In the genomic region with DNA sequence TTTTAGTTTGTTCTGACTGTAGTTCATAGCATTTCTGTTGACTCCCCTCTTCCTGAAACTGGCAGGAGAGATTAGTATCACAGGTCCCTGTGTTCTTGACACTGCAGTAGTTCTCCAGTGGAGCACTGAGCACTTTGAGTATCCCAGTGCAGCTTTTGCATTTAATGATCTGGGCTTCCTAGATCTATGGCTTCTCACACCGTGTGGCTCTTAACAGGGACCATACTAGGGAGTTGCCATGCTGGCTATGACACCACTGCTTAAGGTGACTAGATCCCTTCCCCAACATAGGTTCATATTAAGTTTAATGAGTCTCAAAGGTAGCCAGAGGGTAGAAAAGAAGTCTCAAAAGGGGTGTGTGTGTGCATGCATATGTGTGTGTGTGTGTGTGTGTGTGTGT, we compare ENCODE assay signal across 24 cellular contexts. TPM values are rescaled to one million over a fixed set of nuclear protein-coding genes. Genes with fewer than 3 reads are reported as not detected.
"Had no signal": no experiment of that assay in that cellular context is flagged by ENCODE, and none has a peak within 500 bp of the region (broad histone marks: within the 10 kb centered on the region; RNA-seq: fewer than 3 reads in every experiment).

No MANE protein-coding gene starts in this region.

- DNase-seq: activated CD4-positive, alpha-beta T cell treated with anti-CD3 and anti-CD28 coated beads, Interleukin-2, amount 10 ng/mL, durations not matched to agents 7 days and 5 days; activated CD4-positive, CD25-positive, alpha-beta regulatory T cell treated with anti-CD3 and anti-CD28 coated beads, Interleukin-2, amount 50 U/mL, for 72 hours; activated CD8-positive, alpha-beta memory T cell treated with anti-CD3 and anti-CD28 coated beads, Interleukin-2, amount 10 ng/mL, durations not matched to agents 7 days and 5 days; activated CD8-positive, alpha-beta T cell treated with anti-CD3 and anti-CD28 coated beads for 36 hours; activated gamma-delta T cell; activated naive CD4-positive, alpha-beta T cell treated with anti-CD3 and anti-CD28 coated beads, Interleukin-2, amount 50 U/mL, for 16 hours; activated naive CD8-positive, alpha-beta T cell treated with anti-CD3 and anti-CD28 coated beads, Interleukin-2, amount 50 U/mL, for 24 hours; activated T-cell treated with anti-CD3 and anti-CD28 coated beads for 4 hours; aorta; caudate nucleus; effector CD4-positive, alpha-beta T cell; foreskin fibroblast; heart right ventricle; lower lobe of right lung; naive thymus-derived CD4-positive, alpha-beta T cell; stimulated activated CD4-positive, alpha-beta T cell treated with anti-CD3 and anti-CD28 coated beads, Interleukin-4, amount 100 ng/mL, for 4 hours; transverse colon; uterus had no signal

- H3K4me3 ChIP-seq: heart right ventricle, lower lobe of right lung, prostate gland, transverse colon, uterus had no signal

- H3K4me1 Mint-ChIP-seq: activated CD4-positive, alpha-beta T cell treated with anti-CD3 and anti-CD28 coated beads, Interleukin-2, amount 10 ng/mL, durations not matched to agents 7 days and 5 days; activated CD8-positive, alpha-beta memory T cell treated with anti-CD3 and anti-CD28 coated beads, Interleukin-2, amount 10 ng/mL, durations not matched to agents 7 days and 5 days; activated naive CD8-positive, alpha-beta T cell treated with anti-CD3 and anti-CD28 coated beads, Interleukin-2, amount 50 U/mL, for 24 hours; naive thymus-derived CD4-positive, alpha-beta T cell had no signal

- H3K27ac Mint-ChIP-seq: activated CD4-positive, alpha-beta T cell treated with anti-CD3 and anti-CD28 coated beads, Interleukin-2, amount 10 ng/mL, durations not matched to agents 7 days and 5 days; activated CD8-positive, alpha-beta memory T cell treated with anti-CD3 and anti-CD28 coated beads, Interleukin-2, amount 10 ng/mL, durations not matched to agents 7 days and 5 days; activated CD8-positive, alpha-beta T cell treated with anti-CD3 and anti-CD28 coated beads for 36 hours; activated naive CD8-positive, alpha-beta T cell treated with anti-CD3 and anti-CD28 coated beads, Interleukin-2, amount 50 U/mL, for 24 hours; brain; dendritic cell treated with granulocyte-macrophage colony-stimulating factor and Interleukin-4, amounts not matched to agents 40 ng/mL and 50 ng/mL, for 4 days; naive thymus-derived CD4-positive, alpha-beta T cell; T-helper 2 cell treated with Interferon-gamma antibody and Interleukin-4, amounts not matched to agents 5 μg/mL and 100 μg/mL, for 36 hours had no signal

- H3K36me3 ChIP-seq: heart right ventricle, lower lobe of right lung, prostate gland, transverse colon, uterus had no signal

- H3K27ac ChIP-seq: heart right ventricle, lower lobe of right lung, prostate gland, transverse colon, uterus, VCaP had no signal

- H3K4me1 ChIP-seq: lower lobe of right lung, prostate gland, uterus had no signal

- H3K27me3 Mint-ChIP-seq: activated CD8-positive, alpha-beta T cell treated with anti-CD3 and anti-CD28 coated beads for 36 hours; activated naive CD8-positive, alpha-beta T cell treated with anti-CD3 and anti-CD28 coated beads, Interleukin-2, amount 50 U/mL, for 24 hours; brain; dendritic cell treated with granulocyte-macrophage colony-stimulating factor and Interleukin-4, amounts not matched to agents 40 ng/mL and 50 ng/mL, for 4 days had no signal

- H3K9me3 Mint-ChIP-seq: activated CD4-positive, alpha-beta T cell treated with anti-CD3 and anti-CD28 coated beads, Interleukin-2, amount 10 ng/mL, durations not matched to agents 7 days and 5 days; activated CD8-positive, alpha-beta T cell treated with anti-CD3 and anti-CD28 coated beads for 36 hours; activated naive CD8-positive, alpha-beta T cell treated with anti-CD3 and anti-CD28 coated beads, Interleukin-2, amount 50 U/mL, for 24 hours; brain; dendritic cell treated with granulocyte-macrophage colony-stimulating factor and Interleukin-4, amounts not matched to agents 40 ng/mL and 50 ng/mL, for 4 days; naive thymus-derived CD4-positive, alpha-beta T cell; T-helper 2 cell treated with Interferon-gamma antibody and Interleukin-4, amounts not matched to agents 5 μg/mL and 100 μg/mL, for 36 hours had no signal

- ATAC-seq: activated CD8-positive, alpha-beta memory T cell treated with anti-CD3 and anti-CD28 coated beads, Interleukin-2, amount 10 ng/mL, durations not matched to agents 7 days and 5 days; activated CD8-positive, alpha-beta T cell treated with anti-CD3 and anti-CD28 coated beads for 36 hours; activated naive CD8-positive, alpha-beta T cell treated with anti-CD3 and anti-CD28 coated beads, Interleukin-2, amount 50 U/mL, for 24 hours; heart right ventricle; lower lobe of right lung; naive thymus-derived CD4-positive, alpha-beta T cell had no signal

- H3K4me3 Mint-ChIP-seq: activated CD4-positive, alpha-beta T cell treated with anti-CD3 and anti-CD28 coated beads, Interleukin-2, amount 10 ng/mL, durations not matched to agents 7 days and 5 days; activated CD8-positive, alpha-beta memory T cell treated with anti-CD3 and anti-CD28 coated beads, Interleukin-2, amount 10 ng/mL, durations not matched to agents 7 days and 5 days; activated CD8-positive, alpha-beta T cell treated with anti-CD3 and anti-CD28 coated beads for 36 hours; activated naive CD8-positive, alpha-beta T cell treated with anti-CD3 and anti-CD28 coated beads, Interleukin-2, amount 50 U/mL, for 24 hours; brain; dendritic cell treated with granulocyte-macrophage colony-stimulating factor and Interleukin-4, amounts not matched to agents 40 ng/mL and 50 ng/mL, for 4 days; naive thymus-derived CD4-positive, alpha-beta T cell; T-helper 2 cell treated with Interferon-gamma antibody and Interleukin-4, amounts not matched to agents 5 μg/mL and 100 μg/mL, for 36 hours had no signal

- H3K9me3 ChIP-seq: heart right ventricle, lower lobe of right lung, prostate gland, transverse colon, uterus had no signal

- H3K36me3 Mint-ChIP-seq: activated CD8-positive, alpha-beta memory T cell treated with anti-CD3 and anti-CD28 coated beads, Interleukin-2, amount 10 ng/mL, durations not matched to agents 7 days and 5 days; brain; naive thymus-derived CD4-positive, alpha-beta T cell had no signal

- H3K27me3 ChIP-seq: heart right ventricle, transverse colon, uterus had no signal

RNA-seq across cellular contexts. Expression of gene MSTN, which starts 6.2 kb away (rescaled TPM):
- total RNA-seq: activated CD4-positive, alpha-beta T cell treated with anti-CD3 and anti-CD28 coated beads, Interleukin-2, amount 10 ng/mL, durations not matched to agents 7 days and 5 days; activated CD8-positive, alpha-beta memory T cell treated with anti-CD3 and anti-CD28 coated beads, Interleukin-2, amount 10 ng/mL, durations not matched to agents 7 days and 5 days; activated CD8-positive, alpha-beta T cell treated with anti-CD3 and anti-CD28 coated beads for 36 hours; epithelial cell of proximal tubule had no signal
